ENCODE assay signal across 9 cellular contexts in genomic region chr5:108681079-108681921, GRCh38.
A peak's percentile ranks its signal among the peaks of the same experiment; 100 is the strongest.
DNase-seq lines count a peak whose midpoint lies in the region; ATAC-seq and TF ChIP-seq lines count a peak whose summit lies in the region.
"Had no signal": no experiment of that assay in that cellular context is flagged by ENCODE, and none has a peak within 500 bp of the region (broad histone marks: within the 10 kb centered on the region; RNA-seq: fewer than 3 reads in every experiment).

No MANE protein-coding gene starts in this region.

- peak; percentile 73 to 91 for TF ChIP-seq CTCF in Caco-2 (IDR thresholded peaks at IDR 0.05; ENCODE audit: insufficient read depth in 1 of 2, low read depth in 1 of 2, low read length in 1 of 2, severe bottlenecking in 1 of 2, unreplicated experiment in 1 of 2)
- TF ChIP-seq CTCF in adrenal gland (IDR thresholded peaks at IDR 0.05): peak; percentile 61 to 94 (median 88)
- TF ChIP-seq CTCF in right atrium auricular region (IDR thresholded peaks at IDR 0.05): peak; percentile 66 to 86

- H3K4me1 ChIP-seq in Caco-2 (peaks cover 7% of the 10 kb centered on the region), adrenal gland (replicated peaks in 1 of 2) (no peaks in the 10 kb centered on the region), right atrium auricular region (peaks cover 0 to 5% of the 10 kb centered on the region in 2 donors)

- H3K36me3 Mint-ChIP-seq in Caco-2 (ENCODE audit: insufficient read depth, unreplicated experiment): no peaks in the 10 kb centered on the region
- H3K36me3 Mint-ChIP-seq: activated naive CD8-positive, alpha-beta T cell had no signal

- peaks cover 9% of the 10 kb centered on the region for H3K4me1 Mint-ChIP-seq in Caco-2 (ENCODE audit: low read depth, unreplicated experiment)

- H3K27me3 Mint-ChIP-seq in Caco-2 (ENCODE audit: insufficient read depth, unreplicated experiment): peaks cover 3% of the 10 kb centered on the region
- H3K27me3 Mint-ChIP-seq: activated naive CD8-positive, alpha-beta T cell had no signal

- intact Hi-C loops in Caco-2 (cut with micrococcal nuclease; ENCODE audit: unreplicated experiment) (loop anchor here (1.0 to 10.0 kb wide), 6 partner anchors 39 to 244 kb away; no protein-coding TSS in a partner anchor), adrenal gland (cut with DNase I) (no loop called here)

- H3K27me3 ChIP-seq in Caco-2 (replicated peaks; ENCODE audit: control insufficient read depth, insufficient read depth, low read length) (no peaks in the 10 kb centered on the region), adrenal gland (no peaks in the 10 kb centered on the region), right atrium auricular region (no peaks in the 10 kb centered on the region)

- H3K27ac ChIP-seq in adrenal gland (peak overlapping the region in 4 of 5 donors; percentile 33 to 81 (median 66)), right atrium auricular region (peak overlapping the region; percentile 21 to 67)

- BruUV-seq in Caco-2 (replicated peaks; lab: Mats Ljungman, UMichigan): no TSS peak

- no peaks in the 10 kb centered on the region for H3K9me3 Mint-ChIP-seq in Caco-2 (ENCODE audit: unreplicated experiment)

- TF ChIP-seq POLR2A in adrenal gland (IDR thresholded peaks at IDR 0.05): no peak

- ATAC-seq in GM18867 (IDR thresholded peaks at IDR 0.05; ENCODE audit: unreplicated experiment) (peak; percentile 97), HG02981 (IDR thresholded peaks at IDR 0.05; ENCODE audit: unreplicated experiment) (peak; percentile 91)

- 0 to 12% (median 8%) methylated on average over 5 of the region's 5 CpGs for WGBS in adrenal gland, 4 donors

- H3K4me3 ChIP-seq in Caco-2 (ENCODE audit: low read depth, low read length) (no peak overlapping the region), adrenal gland (peak overlapping the region in 1 of 4 donors; percentile 44), right atrium auricular region (no peak overlapping the region)

- H3K27ac Mint-ChIP-seq in Caco-2 (ENCODE audit: unreplicated experiment): no peak overlapping the region
- H3K27ac Mint-ChIP-seq: activated naive CD8-positive, alpha-beta T cell had no signal

- no peak overlapping the region for H3K4me3 Mint-ChIP-seq in Caco-2 (ENCODE audit: unreplicated experiment)
- H3K4me3 Mint-ChIP-seq: activated naive CD8-positive, alpha-beta T cell had no signal

- CTCF ChIA-PET in Caco-2 (lab: Charles Lee): interaction anchor here (0.6 kb wide), 1 partner anchor 51 kb away, joined by 3 read pairs; no protein-coding TSS in a partner anchor

- H3K9me3 ChIP-seq in Caco-2 (no peaks in the 10 kb centered on the region), adrenal gland (replicated peaks in 1 of 3) (no peaks in the 10 kb centered on the region), right atrium auricular region (no peaks in the 10 kb centered on the region)

- peak; percentile 46 to 66 for DNase-seq in Caco-2
- peak; percentile 50 for DNase-seq in NCI-H226
- DNase-seq in adrenal gland: peak; percentile 53 to 84 (median 66)
- no peak for DNase-seq in right atrium auricular region (ENCODE audit: low spot score)
- DNase-seq in retina: peak; percentile 53
- no peak for DNase-seq in stimulated activated CD4-positive, alpha-beta T cell treated with anti-CD3 and anti-CD28 coated beads, Interleukin-15, amount 100 ng/mL, for 24 hours

- H3K36me3 ChIP-seq in Caco-2 (ENCODE audit: control insufficient read depth, insufficient read depth, low read length): no peaks in the 10 kb centered on the region
- no peaks in the 10 kb centered on the region for H3K36me3 ChIP-seq in adrenal gland (replicated peaks in 1 of 2)
- no peaks in the 10 kb centered on the region for H3K36me3 ChIP-seq in right atrium auricular region

- POLR2A ChIA-PET in Caco-2 (lab: Charles Lee): interaction anchor here (1.3 kb wide), 1 partner anchor 67 kb away, joined by 3 read pairs; the partner anchor contains the start of gene FER

Comparison
In these comparisons a context has a peak if more than half of its experiments do, and no peak if none do; other contexts are left out.
1. DNase-seq: peak in Caco-2 (2 of 2), NCI-H226 (single experiment), adrenal gland (7 of 7) and retina (single experiment); none in right atrium auricular region (single experiment) and stimulated activated CD4-positive, alpha-beta T cell treated with anti-CD3 and anti-CD28 coated beads, Interleukin-15, amount 100 ng/mL, for 24 hours (single experiment).
2. Peak in every context shown above with its lines, with median percentiles within 50 percentile points of each other: CTCF ChIP-seq.